Comparison of ENCODE assay signal across 20 cellular contexts in the genomic region with DNA sequence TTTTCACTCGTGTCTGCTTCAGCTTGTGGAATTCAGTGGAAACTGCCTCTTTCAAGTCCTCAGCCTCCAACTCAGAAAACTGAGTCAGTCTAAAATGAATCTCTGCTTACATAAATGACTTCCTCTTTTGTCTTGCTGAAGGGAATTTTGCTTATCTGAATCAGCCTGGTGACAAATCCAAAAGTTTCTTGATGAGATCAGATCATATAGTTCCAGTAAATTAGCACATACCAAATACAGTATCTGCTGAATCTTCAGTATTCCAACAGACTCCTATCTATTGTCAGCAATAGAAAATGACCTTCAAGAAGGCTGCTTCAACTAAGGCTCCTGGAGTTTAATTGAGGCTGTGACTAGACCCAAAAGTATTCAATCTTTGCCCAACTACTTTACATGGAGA.
DNase-seq lines count a peak whose midpoint lies in the region; ATAC-seq and TF ChIP-seq lines count a peak whose summit lies in the region.
"Had no signal": no experiment of that assay in that cellular context is flagged by ENCODE, and none has a peak within 500 bp of the region (broad histone marks: within the 10 kb centered on the region; RNA-seq: fewer than 3 reads in every experiment).

No MANE protein-coding gene starts in this region.

- DNase-seq in HFFc6 (peak; percentile 80), RWPE2 (ENCODE audit: low spot score) (no peak), fibroblast of gingiva (ENCODE audit: low read depth) (peak; percentile 12), renal cortical epithelial cell (ENCODE audit: low read depth) (peak; percentile 68), HT-29 (ENCODE audit: low spot score) (no peak), C1 segment of cervical spinal cord (lab: John Stamatoyannopoulos, UW) (no peak)
- no peak for DNase-seq in activated effector memory CD4-positive, alpha-beta T cell treated with anti-CD3 and anti-CD28 coated beads, Interleukin-2, amount 50 U/mL, for 16 hours
- DNase-seq in stimulated activated CD4-positive, alpha-beta T cell treated with anti-CD3 and anti-CD28 coated beads, Interleukin-15, amount 100 ng/mL, for 24 hours: no peak
- DNase-seq: activated CD8-positive, alpha-beta T cell treated with anti-CD3 and anti-CD28 coated beads for 36 hours; Caco-2; endodermal cell; hypothalamus; lower lobe of right lung; NCI-H1417; NCI-H524 treated with DMSO at 0.1 percent for 48 hours; T-helper 9 cell; testis had no signal

- H3K4me1 Mint-ChIP-seq in HFFc6 (ENCODE audit: low read depth): peaks cover 20% of the 10 kb centered on the region; the same call in 1 of the 2 replicates

- peak overlapping the region; percentile 77; the same call in 1 of the 2 replicates for H3K27ac Mint-ChIP-seq in HFFc6
- H3K27ac Mint-ChIP-seq: activated CD8-positive, alpha-beta T cell treated with anti-CD3 and anti-CD28 coated beads for 36 hours; endodermal cell had no signal

- H3K36me3 ChIP-seq in RWPE2 (ENCODE audit: low read depth): no peaks in the 10 kb centered on the region
- H3K36me3 ChIP-seq: lower lobe of right lung, neutrophil had no signal

- H3K36me3 Mint-ChIP-seq in HFFc6 (ENCODE audit: low read depth): no peaks in the 10 kb centered on the region

- TF ChIP-seq CTCF in HFFc6 (IDR thresholded peaks at IDR 0.05) (no peak), RWPE2 (IDR thresholded peaks at IDR 0.05; ENCODE audit: poor library complexity, severe bottlenecking) (no peak)

- H3K27me3 Mint-ChIP-seq in HFFc6 (ENCODE audit: insufficient read depth): no peaks in the 10 kb centered on the region; the same call in 1 of the 2 replicates
- H3K27me3 Mint-ChIP-seq: activated CD8-positive, alpha-beta T cell treated with anti-CD3 and anti-CD28 coated beads for 36 hours had no signal

- no peaks in the 10 kb centered on the region for H3K27me3 ChIP-seq in RWPE2 (ENCODE audit: insufficient read depth, poor library complexity, severe bottlenecking)
- H3K27me3 ChIP-seq: neutrophil, testis had no signal

- H3K4me3 Mint-ChIP-seq in HFFc6: peak overlapping the region; percentile 23; the same call in 1 of the 2 replicates
- H3K4me3 Mint-ChIP-seq: activated CD8-positive, alpha-beta T cell treated with anti-CD3 and anti-CD28 coated beads for 36 hours; endodermal cell had no signal

- no peak overlapping the region for H3K27ac ChIP-seq in RWPE2 (ENCODE audit: poor library complexity, severe bottlenecking)
- H3K27ac ChIP-seq: lower lobe of right lung, neutrophil, testis had no signal

- peak; percentile 56; the same call in 2 of the 3 replicates for ATAC-seq in RWPE2 (ENCODE audit: low read depth)
- ATAC-seq: activated CD8-positive, alpha-beta T cell treated with anti-CD3 and anti-CD28 coated beads for 36 hours; HCT116; lower lobe of right lung; Right ventricle myocardium inferior had no signal

- H3K4me3 ChIP-seq in RWPE2 (ENCODE audit: severe bottlenecking): no peak overlapping the region
- H3K4me3 ChIP-seq: lower lobe of right lung, testis had no signal

- peaks cover 5% of the 10 kb centered on the region for H3K4me1 ChIP-seq in RWPE2 (ENCODE audit: insufficient read depth, poor library complexity, severe bottlenecking)
- H3K4me1 ChIP-seq: Caco-2, lower lobe of right lung, testis had no signal

- H3K9me3 Mint-ChIP-seq in HFFc6: peaks cover 5% of the 10 kb centered on the region; the same call in 1 of the 2 replicates
- H3K9me3 Mint-ChIP-seq: activated CD8-positive, alpha-beta T cell treated with anti-CD3 and anti-CD28 coated beads for 36 hours; endodermal cell had no signal

- no peaks in the 10 kb centered on the region for H3K9me3 ChIP-seq in RWPE2 (ENCODE audit: severe bottlenecking)
- H3K9me3 ChIP-seq: Caco-2, lower lobe of right lung, neutrophil, testis had no signal

Comparison
In these comparisons a context has a peak if more than half of its experiments do, and no peak if none do; other contexts are left out.
1. DNase-seq: peak in HFFc6 (single experiment), fibroblast of gingiva (single experiment) and renal cortical epithelial cell (single experiment); none in RWPE2 (single experiment), HT-29 (single experiment), activated effector memory CD4-positive, alpha-beta T cell treated with anti-CD3 and anti-CD28 coated beads, Interleukin-2, amount 50 U/mL, for 16 hours (single experiment), stimulated activated CD4-positive, alpha-beta T cell treated with anti-CD3 and anti-CD28 coated beads, Interleukin-15, amount 100 ng/mL, for 24 hours (single experiment) and C1 segment of cervical spinal cord (0 of 14).